ENCODE assay signal across 1 cellular context in genomic region chrX:283115-283845, GRCh38.
TF ChIP-seq lines count a peak whose summit lies in the region.

No MANE protein-coding gene starts in this region.

TF ChIP-seq in K562, 482 proteins besides CTCF, POLR2A, EP300 and RAD21 (continued from another document and continues in another):
- TF ChIP-seq ZMIZ1 (IDR thresholded peaks at IDR 0.05; ENCODE audit: low read depth in 2 of 2, low read length in 2 of 2) (no peak), CSDE1 (IDR thresholded peaks at IDR 0.05) (no peak), SP1 (CRISPR knock-in tag; IDR thresholded peaks at IDR 0.05) (peak; percentile 46; the same call in 1 of the 2 replicates), POLR2G (IDR thresholded peaks at IDR 0.05; ENCODE audit: low read depth, low read length) (peak; percentile 77), POLR2B (IDR thresholded peaks at IDR 0.05; ENCODE audit: low read depth, partially characterized antibody) (peak; percentile 84), CHCHD3 (CRISPR knock-in tag; IDR thresholded peaks at IDR 0.05) (no peak), ZNF263 (CRISPR knock-in tag; IDR thresholded peaks at IDR 0.05; ENCODE audit: borderline replicate concordance) (no peak), NKRF (IDR thresholded peaks at IDR 0.05; ENCODE audit: borderline replicate concordance) (peak; percentile 60; the same call in 1 of the 2 replicates), MITF (IDR thresholded peaks at IDR 0.05) (no peak), TAF1 (IDR thresholded peaks at IDR 0.05; ENCODE audit: control insufficient read depth, extremely low read depth, insufficient read depth, low read length, severe bottlenecking) (peak; percentile 45), NCOA4 (IDR thresholded peaks at IDR 0.05; ENCODE audit: partially characterized antibody) (no peak), HDGF (IDR thresholded peaks at IDR 0.05) (no peak), SPI1 (IDR thresholded peaks at IDR 0.05; ENCODE audit: borderline replicate concordance, low read depth, low read length) (peak; percentile 59; the same call in 1 of the 2 replicates), IRF9 (tag; IDR thresholded peaks at IDR 0.05) (no peak), ZZZ3 (IDR thresholded peaks at IDR 0.05) (no peak), ZBTB7A (IDR thresholded peaks at IDR 0.05; ENCODE audit: borderline replicate concordance, control insufficient read depth, low read depth, low read length) (0 out of 2 replicates have a peak, but pooled peaks have one; percentile 46), NRF1 (conservative IDR thresholded peaks at IDR 0.05 in 1 of 2, IDR thresholded peaks at IDR 0.05 in 1 of 2) (peak in 1 of 2 experiments; percentile 46; a peak in 1 of 4 replicates), MLLT1 (IDR thresholded peaks at IDR 0.05) (peak; percentile 21 to 62; a peak in 1 of 4 replicates), MTA2 (IDR thresholded peaks at IDR 0.05; ENCODE audit: low read depth) (no peak), ZNF785 (CRISPR knock-in tag; IDR thresholded peaks at IDR 0.05) (no peak), SMAD4 (CRISPR knock-in tag; conservative IDR thresholded peaks at IDR 0.05) (no peak), EHMT2 (IDR thresholded peaks at IDR 0.05) (no peak), TARDBP (IDR thresholded peaks at IDR 0.05) (no peak), LEF1 (IDR thresholded peaks at IDR 0.05) (peak; percentile 42; the same call in 1 of the 2 replicates), BHLHE40 (IDR thresholded peaks at IDR 0.05; ENCODE audit: low read length) (peak; percentile 67; the same call in 1 of the 2 replicates), HDAC2 (IDR thresholded peaks at IDR 0.05) (peak; percentile 15; the same call in 1 of the 2 replicates), POLR2AphosphoS5 (IDR thresholded peaks at IDR 0.05; ENCODE audit: control insufficient read depth, insufficient read depth, low read depth, low read length) (peak; percentile 71), CBX2 (IDR thresholded peaks at IDR 0.05; ENCODE audit: insufficient read depth, low read length, poor library complexity, severe bottlenecking) (no peak), CXXC5 (CRISPR knock-in tag; IDR thresholded peaks at IDR 0.05) (peak; percentile 40), EP400 (IDR thresholded peaks at IDR 0.05) (0 out of 2 replicates have a peak, but pooled peaks have one; percentile 20), PYGO2 (tag; IDR thresholded peaks at IDR 0.05) (no peak), ATF3 (IDR thresholded peaks at IDR 0.05) (0 out of 2 replicates have a peak, but pooled peaks have one; percentile 16), ATF3 (CRISPR knock-in tag; conservative IDR thresholded peaks at IDR 0.05) (no peak), POU5F1 (IDR thresholded peaks at IDR 0.05; ENCODE audit: borderline replicate concordance, low read depth, low read length, partially characterized antibody) (no peak), HDAC1 (IDR thresholded peaks at IDR 0.05) (peak in 1 of 2 experiments; percentile 76; a peak in 2 of 4 replicates), FOXK2 (conservative IDR thresholded peaks at IDR 0.05 in 1 of 2, IDR thresholded peaks at IDR 0.05 in 1 of 2; ENCODE audit: low read depth in 2 of 2) (peak in 1 of 2 experiments; percentile 31; a peak in 1 of 4 replicates), RBM34 (IDR thresholded peaks at IDR 0.05; ENCODE audit: borderline replicate concordance, insufficient read depth, low read length) (no peak), KDM5B (IDR thresholded peaks at IDR 0.05; ENCODE audit: insufficient replicate concordance, low read depth, low read length) (peak; percentile 66), GTF2A2 (tag; IDR thresholded peaks at IDR 0.05) (no peak), HDAC8 (tag; IDR thresholded peaks at IDR 0.05) (no peak), CHD2 (IDR thresholded peaks at IDR 0.05; ENCODE audit: low read depth, low read length) (peak; percentile 16; the same call in 1 of the 2 replicates), ZNF384 (IDR thresholded peaks at IDR 0.05; ENCODE audit: low read depth, low read length) (peak; percentile 94), TFAP4 (CRISPR knock-in tag; IDR thresholded peaks at IDR 0.05; ENCODE audit: borderline replicate concordance) (peak; percentile 42; the same call in 1 of the 2 replicates), RB1 (IDR thresholded peaks at IDR 0.05; ENCODE audit: low read depth) (peak; percentile 86; the same call in 1 of the 2 replicates), RBFOX2 (IDR thresholded peaks at IDR 0.05; ENCODE audit: low read depth, low read length) (peak; percentile 78)
- TF ChIP-seq, protein P1, sequence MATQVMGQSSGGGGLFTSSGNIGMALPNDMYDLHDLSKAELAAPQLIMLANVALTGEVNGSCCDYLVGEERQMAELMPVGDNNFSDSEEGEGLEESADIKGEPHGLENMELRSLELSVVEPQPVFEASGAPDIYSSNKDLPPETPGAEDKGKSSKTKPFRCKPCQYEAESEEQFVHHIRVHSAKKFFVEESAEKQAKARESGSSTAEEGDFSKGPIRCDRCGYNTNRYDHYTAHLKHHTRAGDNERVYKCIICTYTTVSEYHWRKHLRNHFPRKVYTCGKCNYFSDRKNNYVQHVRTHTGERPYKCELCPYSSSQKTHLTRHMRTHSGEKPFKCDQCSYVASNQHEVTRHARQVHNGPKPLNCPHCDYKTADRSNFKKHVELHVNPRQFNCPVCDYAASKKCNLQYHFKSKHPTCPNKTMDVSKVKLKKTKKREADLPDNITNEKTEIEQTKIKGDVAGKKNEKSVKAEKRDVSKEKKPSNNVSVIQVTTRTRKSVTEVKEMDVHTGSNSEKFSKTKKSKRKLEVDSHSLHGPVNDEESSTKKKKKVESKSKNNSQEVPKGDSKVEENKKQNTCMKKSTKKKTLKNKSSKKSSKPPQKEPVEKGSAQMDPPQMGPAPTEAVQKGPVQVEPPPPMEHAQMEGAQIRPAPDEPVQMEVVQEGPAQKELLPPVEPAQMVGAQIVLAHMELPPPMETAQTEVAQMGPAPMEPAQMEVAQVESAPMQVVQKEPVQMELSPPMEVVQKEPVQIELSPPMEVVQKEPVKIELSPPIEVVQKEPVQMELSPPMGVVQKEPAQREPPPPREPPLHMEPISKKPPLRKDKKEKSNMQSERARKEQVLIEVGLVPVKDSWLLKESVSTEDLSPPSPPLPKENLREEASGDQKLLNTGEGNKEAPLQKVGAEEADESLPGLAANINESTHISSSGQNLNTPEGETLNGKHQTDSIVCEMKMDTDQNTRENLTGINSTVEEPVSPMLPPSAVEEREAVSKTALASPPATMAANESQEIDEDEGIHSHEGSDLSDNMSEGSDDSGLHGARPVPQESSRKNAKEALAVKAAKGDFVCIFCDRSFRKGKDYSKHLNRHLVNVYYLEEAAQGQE (CRISPR knock-in tag; IDR thresholded peaks at IDR 0.05; ENCODE audit: low read depth), result no peak
- TF ChIP-seq, protein P2, sequence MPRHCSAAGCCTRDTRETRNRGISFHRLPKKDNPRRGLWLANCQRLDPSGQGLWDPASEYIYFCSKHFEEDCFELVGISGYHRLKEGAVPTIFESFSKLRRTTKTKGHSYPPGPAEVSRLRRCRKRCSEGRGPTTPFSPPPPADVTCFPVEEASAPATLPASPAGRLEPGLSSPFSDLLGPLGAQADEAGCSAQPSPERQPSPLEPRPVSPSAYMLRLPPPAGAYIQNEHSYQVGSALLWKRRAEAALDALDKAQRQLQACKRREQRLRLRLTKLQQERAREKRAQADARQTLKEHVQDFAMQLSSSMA (CRISPR knock-in tag; IDR thresholded peaks at IDR 0.05), result no peak
- TF ChIP-seq, protein P3, sequence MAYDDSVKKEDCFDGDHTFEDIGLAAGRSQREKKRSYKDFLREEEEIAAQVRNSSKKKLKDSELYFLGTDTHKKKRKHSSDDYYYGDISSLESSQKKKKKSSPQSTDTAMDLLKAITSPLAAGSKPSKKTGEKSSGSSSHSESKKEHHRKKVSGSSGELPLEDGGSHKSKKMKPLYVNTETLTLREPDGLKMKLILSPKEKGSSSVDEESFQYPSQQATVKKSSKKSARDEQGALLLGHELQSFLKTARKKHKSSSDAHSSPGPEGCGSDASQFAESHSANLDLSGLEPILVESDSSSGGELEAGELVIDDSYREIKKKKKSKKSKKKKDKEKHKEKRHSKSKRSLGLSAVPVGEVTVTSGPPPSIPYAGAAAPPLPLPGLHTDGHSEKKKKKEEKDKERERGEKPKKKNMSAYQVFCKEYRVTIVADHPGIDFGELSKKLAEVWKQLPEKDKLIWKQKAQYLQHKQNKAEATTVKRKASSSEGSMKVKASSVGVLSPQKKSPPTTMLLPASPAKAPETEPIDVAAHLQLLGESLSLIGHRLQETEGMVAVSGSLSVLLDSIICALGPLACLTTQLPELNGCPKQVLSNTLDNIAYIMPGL (CRISPR knock-in tag; IDR thresholded peaks at IDR 0.05), result no peak
